In genomic region chr15:67192185-67192584, GRCh38 we compare ENCODE assay signal across 16 cellular contexts.
A peak's percentile ranks its signal among the peaks of the same experiment; 100 is the strongest.
DNase-seq lines count a peak whose midpoint lies in the region; ATAC-seq, FAIRE-seq and TF ChIP-seq lines count a peak whose summit lies in the region.
"Had no signal": no experiment of that assay in that cellular context is flagged by ENCODE, and none has a peak within 500 bp of the region (broad histone marks: within the 10 kb centered on the region; RNA-seq: fewer than 3 reads in every experiment).

No MANE protein-coding gene starts in this region.

- CTCF ChIA-PET in CD8-positive, alpha-beta T cell (lab: Charles Lee): interaction anchor here (1.0 kb wide), 1 partner anchor 8 kb away, joined by 3 read pairs; no protein-coding TSS in a partner anchor
- CTCF ChIA-PET in activated CD4-positive, alpha-beta memory T cell treated with anti-CD3 and anti-CD28 coated beads for 36 hours (lab: Charles Lee): no interaction called here
- CTCF ChIA-PET in naive thymus-derived CD4-positive, alpha-beta T cell (lab: Charles Lee): no interaction called here

- H3K27ac Mint-ChIP-seq in T-helper 1 cell treated with Interleukin-12 subunit alpha and Interleukin-12 subunit beta and Interleukin-4 antibody, amounts not matched to agents 30 μg/mL and 1 μg/mL, for 36 hours: peak overlapping the region; percentile 51
- H3K27ac Mint-ChIP-seq in CD8-positive, alpha-beta T cell: peak overlapping the region; percentile 38
- peak overlapping the region; percentile 71 for H3K27ac Mint-ChIP-seq in activated CD4-positive, alpha-beta memory T cell treated with anti-CD3 and anti-CD28 coated beads for 36 hours
- peak overlapping the region in 8 of 9 donors; percentile 7 to 81 (median 56) for H3K27ac Mint-ChIP-seq in naive thymus-derived CD4-positive, alpha-beta T cell

- H3K4me1 Mint-ChIP-seq in T-helper 1 cell treated with Interleukin-12 subunit alpha and Interleukin-12 subunit beta and Interleukin-4 antibody, amounts not matched to agents 30 μg/mL and 1 μg/mL, for 36 hours (ENCODE audit: low read depth): peaks cover 22% of the 10 kb centered on the region
- H3K4me1 Mint-ChIP-seq in CD8-positive, alpha-beta T cell (ENCODE audit: low read depth): no peaks in the 10 kb centered on the region
- H3K4me1 Mint-ChIP-seq in activated CD4-positive, alpha-beta memory T cell treated with anti-CD3 and anti-CD28 coated beads for 36 hours (ENCODE audit: low read depth): no peaks in the 10 kb centered on the region
- peaks cover 0 to 23% (median 1%) of the 10 kb centered on the region in 7 donors for H3K4me1 Mint-ChIP-seq in naive thymus-derived CD4-positive, alpha-beta T cell

- no peaks in the 10 kb centered on the region for H3K27me3 ChIP-seq in CD8-positive, alpha-beta T cell (ENCODE audit: insufficient read depth, low read length)
- no peaks in the 10 kb centered on the region for H3K27me3 ChIP-seq in naive thymus-derived CD4-positive, alpha-beta T cell (ENCODE audit: control insufficient read depth in 2 of 2, insufficient read depth in 2 of 2, low read length in 2 of 2)
- H3K27me3 ChIP-seq: colonic mucosa, SJCRH30 had no signal

- H3K27ac ChIP-seq in CD8-positive, alpha-beta T cell (ENCODE audit: low read depth, low read length): no peak overlapping the region
- no peak overlapping the region for H3K27ac ChIP-seq in naive thymus-derived CD4-positive, alpha-beta T cell (ENCODE audit: low read depth, low read length)
- no peak overlapping the region for H3K27ac ChIP-seq in kidney (ENCODE audit: low read depth in 2 of 2, low read length in 2 of 2)
- H3K27ac ChIP-seq: 22Rv1, colonic mucosa, GM23248, SJCRH30 had no signal

- no peak overlapping the region for H3K4me3 Mint-ChIP-seq in T-helper 1 cell treated with Interleukin-12 subunit alpha and Interleukin-12 subunit beta and Interleukin-4 antibody, amounts not matched to agents 30 μg/mL and 1 μg/mL, for 36 hours
- H3K4me3 Mint-ChIP-seq in CD8-positive, alpha-beta T cell: no peak overlapping the region
- no peak overlapping the region for H3K4me3 Mint-ChIP-seq in activated CD4-positive, alpha-beta memory T cell treated with anti-CD3 and anti-CD28 coated beads for 36 hours
- H3K4me3 Mint-ChIP-seq in naive thymus-derived CD4-positive, alpha-beta T cell: no peak overlapping the region

- no peak overlapping the region for H3K4me3 ChIP-seq in CD8-positive, alpha-beta T cell (ENCODE audit: low read depth, low read length)
- H3K4me3 ChIP-seq in naive thymus-derived CD4-positive, alpha-beta T cell (ENCODE audit: low read length): no peak overlapping the region
- no peak overlapping the region for H3K4me3 ChIP-seq in kidney (ENCODE audit: low read length in 2 of 2)
- H3K4me3 ChIP-seq: colonic mucosa, GM23248, SJCRH30 had no signal

- POLR2A ChIA-PET in CD8-positive, alpha-beta T cell (lab: Charles Lee): interaction anchor here (0.7 kb wide), 1 partner anchor 41 kb away, joined by 3 read pairs; no protein-coding TSS in a partner anchor
- POLR2A ChIA-PET in activated CD4-positive, alpha-beta memory T cell treated with anti-CD3 and anti-CD28 coated beads for 36 hours (lab: Charles Lee): no interaction called here
- POLR2A ChIA-PET in naive thymus-derived CD4-positive, alpha-beta T cell (lab: Charles Lee): interaction anchor here (0.6 kb wide), 1 partner anchor 258 kb away, joined by 4 read pairs; no protein-coding TSS in a partner anchor

- H3K36me3 ChIP-seq in CD8-positive, alpha-beta T cell (ENCODE audit: insufficient read depth, low read length): peaks cover 5% of the 10 kb centered on the region
- peaks cover 0 to 50% (median 11%) of the 10 kb centered on the region in 3 experiments for H3K36me3 ChIP-seq in naive thymus-derived CD4-positive, alpha-beta T cell (ENCODE audit: control insufficient read depth in 2 of 3, insufficient read depth in 3 of 3, low read length in 3 of 3)
- H3K36me3 ChIP-seq in kidney (ENCODE audit: control insufficient read depth in 1 of 2, insufficient read depth in 2 of 2, low read length in 2 of 2): peaks cover 25 to 52% of the 10 kb centered on the region in 2 donors
- H3K36me3 ChIP-seq: colonic mucosa had no signal

- no peak for TF ChIP-seq POLR2A in GM12892 (IDR thresholded peaks at IDR 0.05; ENCODE audit: low read depth, low read length)

- no peaks in the 10 kb centered on the region for H3K9me3 Mint-ChIP-seq in T-helper 1 cell treated with Interleukin-12 subunit alpha and Interleukin-12 subunit beta and Interleukin-4 antibody, amounts not matched to agents 30 μg/mL and 1 μg/mL, for 36 hours
- H3K9me3 Mint-ChIP-seq in CD8-positive, alpha-beta T cell: no peaks in the 10 kb centered on the region
- H3K9me3 Mint-ChIP-seq in activated CD4-positive, alpha-beta memory T cell treated with anti-CD3 and anti-CD28 coated beads for 36 hours: no peaks in the 10 kb centered on the region
- H3K9me3 Mint-ChIP-seq in naive thymus-derived CD4-positive, alpha-beta T cell: peaks cover 0 to 1% (median 0%) of the 10 kb centered on the region in 11 donors

- no peak for DNase-seq in T-helper 1 cell
- no peak for DNase-seq in CD8-positive, alpha-beta T cell
- no peak for DNase-seq in activated CD4-positive, alpha-beta memory T cell treated with anti-CD3 and anti-CD28 coated beads for 36 hours
- no peak for DNase-seq in naive thymus-derived CD4-positive, alpha-beta T cell
- no peak for DNase-seq in GM12892 (ENCODE audit: insufficient read length)
- DNase-seq in NCI-H146 (lab: John Stamatoyannopoulos, UW): no peak
- no peak for DNase-seq in kidney
- DNase-seq: activated CD8-positive, alpha-beta memory T cell treated with anti-CD3 and anti-CD28 coated beads, Interleukin-2, amount 50 U/mL, for 4 hours; amygdala; colonic mucosa; GF-D8; GM23248; NK-92 treated with Interleukin-12 subunit alpha and Interleukin-12 subunit beta, amount 100 ng/mL, for 24 hours; SJCRH30 had no signal

- no peak for FAIRE-seq in GM12892 (lab: Jason Lieb, UNC)
- FAIRE-seq in kidney (lab: Jason Lieb, UNC): no peak

- TF ChIP-seq CTCF in CD8-positive, alpha-beta T cell (IDR thresholded peaks at IDR 0.05): no peak
- TF ChIP-seq CTCF in kidney (IDR thresholded peaks at IDR 0.05; ENCODE audit: borderline replicate concordance, extremely low read depth, insufficient read depth): no peak

- no peaks in the 10 kb centered on the region for H3K4me1 ChIP-seq in CD8-positive, alpha-beta T cell (ENCODE audit: insufficient read depth, low read length)
- H3K4me1 ChIP-seq in naive thymus-derived CD4-positive, alpha-beta T cell (ENCODE audit: control insufficient read depth in 2 of 2, insufficient read depth in 2 of 2, low read length in 2 of 2): no peaks in the 10 kb centered on the region
- H3K4me1 ChIP-seq in kidney (ENCODE audit: control insufficient read depth in 1 of 2, insufficient read depth in 1 of 2, low read depth in 1 of 2, low read length in 2 of 2): no peaks in the 10 kb centered on the region
- H3K4me1 ChIP-seq: colonic mucosa had no signal

- no peaks in the 10 kb centered on the region for H3K9me3 ChIP-seq in CD8-positive, alpha-beta T cell (ENCODE audit: low read length)
- H3K9me3 ChIP-seq in naive thymus-derived CD4-positive, alpha-beta T cell (ENCODE audit: control insufficient read depth in 2 of 3, low read length in 3 of 3): no peaks in the 10 kb centered on the region
- no peaks in the 10 kb centered on the region for H3K9me3 ChIP-seq in kidney (ENCODE audit: control insufficient read depth in 1 of 2, low read length in 2 of 2)
- H3K9me3 ChIP-seq: colonic mucosa, SJCRH30 had no signal

- H3K27me3 Mint-ChIP-seq in T-helper 1 cell treated with Interleukin-12 subunit alpha and Interleukin-12 subunit beta and Interleukin-4 antibody, amounts not matched to agents 30 μg/mL and 1 μg/mL, for 36 hours (ENCODE audit: low read depth): no peaks in the 10 kb centered on the region
- no peaks in the 10 kb centered on the region for H3K27me3 Mint-ChIP-seq in CD8-positive, alpha-beta T cell (ENCODE audit: low read depth)
- H3K27me3 Mint-ChIP-seq in activated CD4-positive, alpha-beta memory T cell treated with anti-CD3 and anti-CD28 coated beads for 36 hours: no peaks in the 10 kb centered on the region
- H3K27me3 Mint-ChIP-seq in naive thymus-derived CD4-positive, alpha-beta T cell: no peaks in the 10 kb centered on the region

- intact Hi-C loops in CD8-positive, alpha-beta T cell (cut with DNase I, micrococcal nuclease): no loop called here
- intact Hi-C loops in activated CD4-positive, alpha-beta memory T cell treated with anti-CD3 and anti-CD28 coated beads for 36 hours (cut with micrococcal nuclease): no loop called here
- intact Hi-C loops in naive thymus-derived CD4-positive, alpha-beta T cell (cut with micrococcal nuclease): no loop called here
- intact Hi-C loops in kidney (cut with DNase I): no loop called here

- H3K9ac ChIP-seq in kidney (ENCODE audit: low read length in 2 of 2): no peak overlapping the region
- H3K9ac ChIP-seq: GM23248 had no signal

- no peak for ATAC-seq in CD8-positive, alpha-beta T cell
- ATAC-seq in naive thymus-derived CD4-positive, alpha-beta T cell: no peak

- H3K36me3 Mint-ChIP-seq in T-helper 1 cell treated with Interleukin-12 subunit alpha and Interleukin-12 subunit beta and Interleukin-4 antibody, amounts not matched to agents 30 μg/mL and 1 μg/mL, for 36 hours (ENCODE audit: low read depth): peaks cover 76% of the 10 kb centered on the region
- peaks cover 77% of the 10 kb centered on the region for H3K36me3 Mint-ChIP-seq in CD8-positive, alpha-beta T cell
- peaks cover 46% of the 10 kb centered on the region for H3K36me3 Mint-ChIP-seq in activated CD4-positive, alpha-beta memory T cell treated with anti-CD3 and anti-CD28 coated beads for 36 hours
- H3K36me3 Mint-ChIP-seq in naive thymus-derived CD4-positive, alpha-beta T cell: peaks cover 0 to 62% (median 28%) of the 10 kb centered on the region in 5 donors
